Comparison of ENCODE assay signal across 17 cellular contexts in genomic region chr19:38856813-38857212, GRCh38. TPM values are rescaled to one million over a fixed set of nuclear protein-coding genes. Genes with fewer than 3 reads are reported as not detected.
A peak's percentile ranks its signal among the peaks of the same experiment; 100 is the strongest.
DNase-seq lines count a peak whose midpoint lies in the region; ATAC-seq, FAIRE-seq and TF ChIP-seq lines count a peak whose summit lies in the region.
"Had no signal": no experiment of that assay in that cellular context is flagged by ENCODE, and none has a peak within 500 bp of the region (broad histone marks: within the 10 kb centered on the region; RNA-seq: fewer than 3 reads in every experiment).

No MANE protein-coding gene starts in this region.

- H3K4me2 ChIP-seq in A549: no peak overlapping the region

- no peak for TF ChIP-seq RAD21 in A549 (conservative IDR thresholded peaks at IDR 0.05 in 1 of 2, IDR thresholded peaks at IDR 0.05 in 1 of 2)

- TF ChIP-seq POLR2A in A549 (IDR thresholded peaks at IDR 0.05; ENCODE audit: low read length): no peak

- no peaks in the 10 kb centered on the region for H3K27me3 ChIP-seq in CD8-positive, alpha-beta T cell (ENCODE audit: insufficient read depth, low read length)

- 89% methylated on average over 3 of the region's 3 CpGs for WGBS in A549 (ENCODE audit: missing lambda C conversion rate)

- H3K36me3 ChIP-seq in CD8-positive, alpha-beta T cell (ENCODE audit: insufficient read depth, low read length): no peaks in the 10 kb centered on the region

- POLR2A ChIA-PET in A549 (lab: Yijun Ruan, JAX): no interaction called here
- POLR2A ChIA-PET in CD8-positive, alpha-beta T cell (lab: Charles Lee): interaction anchor here (1.3 to 1.4 kb wide), 2 partner anchors 13 to 239 kb away, joined by 3 to 6 read pairs; partner anchors contain the start of genes EIF3K and MAP4K1
- POLR2A ChIA-PET in activated CD4-positive, alpha-beta memory T cell treated with anti-CD3 and anti-CD28 coated beads for 36 hours (lab: Charles Lee): interaction anchor here (0.6 kb wide), 1 partner anchor 167 kb away, joined by 4 read pairs; no protein-coding TSS in a partner anchor

- no peak for TF ChIP-seq CTCF in A549 (IDR thresholded peaks at IDR 0.05)
- TF ChIP-seq CTCF in CD8-positive, alpha-beta T cell (IDR thresholded peaks at IDR 0.05): no peak

- peak overlapping the region; percentile 56 for H3K4me3 Mint-ChIP-seq in CD8-positive, alpha-beta T cell
- H3K4me3 Mint-ChIP-seq in activated CD4-positive, alpha-beta memory T cell treated with anti-CD3 and anti-CD28 coated beads for 36 hours: no peak overlapping the region
- H3K4me3 Mint-ChIP-seq in immature natural killer cell: peak overlapping the region; percentile 21 to 78 (median 67)

- H3K27ac ChIP-seq in A549: no peak overlapping the region
- H3K27ac ChIP-seq in CD8-positive, alpha-beta T cell (ENCODE audit: low read depth, low read length): peak overlapping the region; percentile 21
- H3K27ac ChIP-seq: VCaP had no signal

- no peak for ATAC-seq in A549
- ATAC-seq in CD8-positive, alpha-beta T cell: no peak
- ATAC-seq: SK-N-SH treated with all-trans-retinoic acid at 6 μM for 48 hours had no signal

- CTCF ChIA-PET in A549 (lab: Yijun Ruan, JAX): interaction anchor here (0.6 to 24.7 kb wide), 3 partner anchors 25 to 587 kb away, joined by 3 to 652 read pairs (median 6); partner anchors contain the start of gene RINL
- CTCF ChIA-PET in CD8-positive, alpha-beta T cell (lab: Charles Lee): interaction anchor here (1.3 to 2.2 kb wide), 4 partner anchors 11 to 31 kb away, joined by 3 to 12 read pairs (median 4); no protein-coding TSS in a partner anchor
- CTCF ChIA-PET in activated CD4-positive, alpha-beta memory T cell treated with anti-CD3 and anti-CD28 coated beads for 36 hours (lab: Charles Lee): interaction anchor here (0.6 to 2.8 kb wide), 3 partner anchors 12 to 270 kb away, joined by 3 to 12 read pairs (median 6); no protein-coding TSS in a partner anchor

- no peak overlapping the region for H3K4me3 ChIP-seq in A549
- H3K4me3 ChIP-seq in CD8-positive, alpha-beta T cell (ENCODE audit: low read depth, low read length): no peak overlapping the region

- H3K27ac Mint-ChIP-seq in CD8-positive, alpha-beta T cell: peak overlapping the region; percentile 72
- peak overlapping the region; percentile 87 for H3K27ac Mint-ChIP-seq in activated CD4-positive, alpha-beta memory T cell treated with anti-CD3 and anti-CD28 coated beads for 36 hours
- H3K27ac Mint-ChIP-seq in immature natural killer cell: peak overlapping the region; percentile 88 to 98 (median 92)

- intact Hi-C loops in CD8-positive, alpha-beta T cell (cut with DNase I, micrococcal nuclease): loop anchor here in 1 of 2 experiments (10.0 kb wide), 1 partner anchor 1082 kb away; the partner anchor contains the start of gene ZNF573
- intact Hi-C loops in activated CD4-positive, alpha-beta memory T cell treated with anti-CD3 and anti-CD28 coated beads for 36 hours (cut with micrococcal nuclease): loop anchor here (1.0 kb wide), 1 partner anchor 12 kb away; no protein-coding TSS in a partner anchor

- H3K9me3 Mint-ChIP-seq in CD8-positive, alpha-beta T cell: no peaks in the 10 kb centered on the region
- no peaks in the 10 kb centered on the region for H3K9me3 Mint-ChIP-seq in activated CD4-positive, alpha-beta memory T cell treated with anti-CD3 and anti-CD28 coated beads for 36 hours
- H3K9me3 Mint-ChIP-seq in immature natural killer cell: no peaks in the 10 kb centered on the region

- no peaks in the 10 kb centered on the region for H3K27me3 Mint-ChIP-seq in CD8-positive, alpha-beta T cell (ENCODE audit: low read depth)
- H3K27me3 Mint-ChIP-seq in activated CD4-positive, alpha-beta memory T cell treated with anti-CD3 and anti-CD28 coated beads for 36 hours: no peaks in the 10 kb centered on the region
- peaks cover 13 to 19% (median 18%) of the 10 kb centered on the region in 3 donors for H3K27me3 Mint-ChIP-seq in immature natural killer cell (ENCODE audit: low read depth in 3 of 3)

- H3K36me3 Mint-ChIP-seq in CD8-positive, alpha-beta T cell: peaks cover 5% of the 10 kb centered on the region
- H3K36me3 Mint-ChIP-seq in activated CD4-positive, alpha-beta memory T cell treated with anti-CD3 and anti-CD28 coated beads for 36 hours: peaks cover 2% of the 10 kb centered on the region
- no peaks in the 10 kb centered on the region for H3K36me3 Mint-ChIP-seq in immature natural killer cell

- no peak for TF ChIP-seq EP300 in A549 (IDR thresholded peaks at IDR 0.05)

- peaks cover 7% of the 10 kb centered on the region for H3K4me1 ChIP-seq in A549
- H3K4me1 ChIP-seq in CD8-positive, alpha-beta T cell (ENCODE audit: insufficient read depth, low read length): peaks cover 22% of the 10 kb centered on the region

- peak; percentile 90 for FAIRE-seq in A549 (lab: Jason Lieb, UNC)
- FAIRE-seq: H1, kidney had no signal

- H3K4me1 Mint-ChIP-seq in CD8-positive, alpha-beta T cell (ENCODE audit: low read depth): peaks cover 30% of the 10 kb centered on the region
- peaks cover 28% of the 10 kb centered on the region for H3K4me1 Mint-ChIP-seq in activated CD4-positive, alpha-beta memory T cell treated with anti-CD3 and anti-CD28 coated beads for 36 hours (ENCODE audit: low read depth)
- H3K4me1 Mint-ChIP-seq in immature natural killer cell: peaks cover 27 to 34% of the 10 kb centered on the region in 2 donors

- DNase-seq in A549 (ENCODE audit: low read depth in 1 of 2, low spot score in 1 of 2) (no peak), immature natural killer cell (no peak), NCI-H1105 (lab: John Stamatoyannopoulos, UW) (no peak), DMS 273 treated with DMSO at 0.1 percent for 48 hours (lab: John Stamatoyannopoulos, UW) (no peak), EL (no peak), NCI-H1694 (lab: John Stamatoyannopoulos, UW) (no peak)
- DNase-seq in CD8-positive, alpha-beta T cell: no peak
- DNase-seq in activated CD4-positive, alpha-beta memory T cell treated with anti-CD3 and anti-CD28 coated beads for 36 hours: no peak
- DNase-seq: effector CD4-positive, alpha-beta T cell; kidney; mesendoderm; NCI-H1930; NCI-H524; nucleus accumbens had no signal

- H3K9me3 ChIP-seq in A549: no peaks in the 10 kb centered on the region
- no peaks in the 10 kb centered on the region for H3K9me3 ChIP-seq in CD8-positive, alpha-beta T cell (ENCODE audit: low read length)

TF ChIP-seq in A549, 52 proteins besides CTCF, POLR2A, EP300 and RAD21 (continues in another document):
- no peak for TF ChIP-seq ZSCAN20 (CRISPR knock-in tag; IDR thresholded peaks at IDR 0.05)
- no peak for TF ChIP-seq JUNB (IDR thresholded peaks at IDR 0.05)
- TF ChIP-seq JUN (IDR thresholded peaks at IDR 0.05): no peak
- no peak for TF ChIP-seq HOXB5 (CRISPR knock-in tag; IDR thresholded peaks at IDR 0.05)
- no peak for TF ChIP-seq TFCP2L1 (CRISPR knock-in tag; IDR thresholded peaks at IDR 0.05)

RNA-seq across cellular contexts. Expression of gene HNRNPL, which starts 7.0 kb away (rescaled TPM):
- polyA plus RNA-seq in A549 (2011; rRNA removed): 440 and 487 TPM in 2 replicates
- 346 and 419 TPM in 2 replicates for polyA plus RNA-seq in A549 (2012; cell fraction: cytosol; rRNA removed)
- polyA plus RNA-seq in A549 (2012; cell fraction: nucleus; rRNA removed): 557 and 713 TPM in 2 replicates
- 372 to 383 TPM (median 380 TPM) in 3 replicates for polyA plus RNA-seq in A549 (2017; fragmentation: RNase III; extraction: RNeasy Plus Mini Kit Qiagen cat#74134 plus additional on column Dnase treatment)
- polyA minus RNA-seq in A549 (2011; rRNA and poly(A)+ RNA removed): 477 and 485 TPM in 2 replicates
- 100 to 1,000 TPM; 615 to 625 TPM for total RNA-seq in CD8-positive, alpha-beta T cell
- total RNA-seq in activated CD4-positive, alpha-beta memory T cell treated with anti-CD3 and anti-CD28 coated beads for 36 hours: 100 to 1,000 TPM; 646 to 671 TPM
- 10 to 100 TPM; 16.8 to 89.6 (median 69.0) TPM for polyA plus RNA-seq in immature natural killer cell

RNA-seq across cellular contexts. Expression of gene RINL, which starts 21.3 kb away (rescaled TPM):
- polyA plus RNA-seq in A549 (2011; rRNA removed) (6.3 and 6.6 TPM in 2 replicates), A549 (2017; fragmentation: RNase III; extraction: RNeasy Plus Mini Kit Qiagen cat#74134 plus additional on column Dnase treatment) (2.9 to 3.5 TPM (median 3.1 TPM) in 3 replicates), immature natural killer cell (10 to 100 TPM; 20.3 to 64.9 (median 47.3) TPM)
- polyA plus RNA-seq in A549 (2012; cell fraction: cytosol; rRNA removed): 3.6 and 3.7 TPM in 2 replicates
- polyA plus RNA-seq in A549 (2012; cell fraction: nucleus; rRNA removed): 2.1 and 2.8 TPM in 2 replicates
- polyA minus RNA-seq in A549 (2011; rRNA and poly(A)+ RNA removed): 4.3 and 5.2 TPM in 2 replicates
- total RNA-seq in CD8-positive, alpha-beta T cell: 10 to 100 TPM; 18.1 to 18.4 TPM
- total RNA-seq in activated CD4-positive, alpha-beta memory T cell treated with anti-CD3 and anti-CD28 coated beads for 36 hours: 10 to 100 TPM; 92.6 to 100.0 TPM

RNA-seq across cellular contexts. Expression of gene ECH1, which starts 25.2 kb away (rescaled TPM):
- polyA plus RNA-seq in A549 (2011; rRNA removed) (383 and 431 TPM in 2 replicates), A549 (2017; fragmentation: RNase III; extraction: RNeasy Plus Mini Kit Qiagen cat#74134 plus additional on column Dnase treatment) (393 to 394 TPM (median 394 TPM) in 3 replicates), immature natural killer cell (100 to 1,000 TPM; 243 to 337 (median 327) TPM)
- polyA plus RNA-seq in A549 (2012; cell fraction: cytosol; rRNA removed): 437 and 495 TPM in 2 replicates
- 459 and 460 TPM in 2 replicates for polyA plus RNA-seq in A549 (2012; cell fraction: nucleus; rRNA removed)
- 166 and 194 TPM in 2 replicates for polyA minus RNA-seq in A549 (2011; rRNA and poly(A)+ RNA removed)
- total RNA-seq in CD8-positive, alpha-beta T cell: 10 to 100 TPM; 30.1 to 32.8 TPM
- 100 to 1,000 TPM; 152 to 155 TPM for total RNA-seq in activated CD4-positive, alpha-beta memory T cell treated with anti-CD3 and anti-CD28 coated beads for 36 hours

RNA-seq across cellular contexts. Expression of gene SIRT2, which starts 42.6 kb away (rescaled TPM):
- 28.6 and 31.5 TPM in 2 replicates for polyA plus RNA-seq in A549 (2011; rRNA removed)
- 32.7 and 36.6 TPM in 2 replicates for polyA plus RNA-seq in A549 (2012; cell fraction: cytosol; rRNA removed)
- polyA plus RNA-seq in A549 (2012; cell fraction: nucleus; rRNA removed): 57.0 and 61.5 TPM in 2 replicates
- 28.3 to 30.4 TPM (median 30.4 TPM) in 3 replicates for polyA plus RNA-seq in A549 (2017; fragmentation: RNase III; extraction: RNeasy Plus Mini Kit Qiagen cat#74134 plus additional on column Dnase treatment)
- 23.2 and 27.7 TPM in 2 replicates for polyA minus RNA-seq in A549 (2011; rRNA and poly(A)+ RNA removed)
- total RNA-seq in CD8-positive, alpha-beta T cell: 10 to 100 TPM; 90.6 to 95.1 TPM
- total RNA-seq in activated CD4-positive, alpha-beta memory T cell treated with anti-CD3 and anti-CD28 coated beads for 36 hours: 10 to 100 TPM; 23.5 to 24.6 TPM
- 100 to 1,000 TPM in 2 of 3 donors, 10 to 100 TPM in 1; 96.8 to 114 (median 112) TPM for polyA plus RNA-seq in immature natural killer cell

RNA-seq across cellular contexts. Expression of gene NFKBIB, which starts 43.0 kb away (rescaled TPM):
- polyA plus RNA-seq in A549 (2011; rRNA removed) (25.6 and 35.0 TPM in 2 replicates), A549 (2017; fragmentation: RNase III; extraction: RNeasy Plus Mini Kit Qiagen cat#74134 plus additional on column Dnase treatment) (56.4 to 61.7 TPM (median 59.5 TPM) in 3 replicates), immature natural killer cell (10 to 100 TPM; 10.0 to 31.1 (median 24.0) TPM)
- polyA plus RNA-seq in A549 (2012; cell fraction: cytosol; rRNA removed): 106 and 131 TPM in 2 replicates
- 96.5 and 113 TPM in 2 replicates for polyA plus RNA-seq in A549 (2012; cell fraction: nucleus; rRNA removed)
- polyA minus RNA-seq in A549 (2011; rRNA and poly(A)+ RNA removed): 10.3 and 10.9 TPM in 2 replicates
- total RNA-seq in CD8-positive, alpha-beta T cell: 10 to 100 TPM; 62.9 to 66.1 TPM
- total RNA-seq in activated CD4-positive, alpha-beta memory T cell treated with anti-CD3 and anti-CD28 coated beads for 36 hours: 10 to 100 TPM; 49.6 to 53.4 TPM

Comparison
In these comparisons a context has a peak if more than half of its experiments do, and no peak if none do; other contexts are left out.
1. RNA of gene RINL, which starts 21.3 kb away (total RNA-seq): 92.6 to 100.0 TPM in activated CD4-positive, alpha-beta memory T cell treated with anti-CD3 and anti-CD28 coated beads for 36 hours; 18.1 to 18.4 TPM in CD8-positive, alpha-beta T cell; every median in the first group is over 4 times any median in the second.
2. RNA of gene ECH1, which starts 25.2 kb away (total RNA-seq): 152 to 155 TPM in activated CD4-positive, alpha-beta memory T cell treated with anti-CD3 and anti-CD28 coated beads for 36 hours; 30.1 to 32.8 TPM in CD8-positive, alpha-beta T cell; every median in the first group is over 4 times any median in the second.
3. Peak in every context shown above with its lines, with median percentiles within 50 percentile points of each other: H3K27ac Mint-ChIP-seq.